Comparison of ENCODE assay signal across 8 cellular contexts in the genomic region with DNA sequence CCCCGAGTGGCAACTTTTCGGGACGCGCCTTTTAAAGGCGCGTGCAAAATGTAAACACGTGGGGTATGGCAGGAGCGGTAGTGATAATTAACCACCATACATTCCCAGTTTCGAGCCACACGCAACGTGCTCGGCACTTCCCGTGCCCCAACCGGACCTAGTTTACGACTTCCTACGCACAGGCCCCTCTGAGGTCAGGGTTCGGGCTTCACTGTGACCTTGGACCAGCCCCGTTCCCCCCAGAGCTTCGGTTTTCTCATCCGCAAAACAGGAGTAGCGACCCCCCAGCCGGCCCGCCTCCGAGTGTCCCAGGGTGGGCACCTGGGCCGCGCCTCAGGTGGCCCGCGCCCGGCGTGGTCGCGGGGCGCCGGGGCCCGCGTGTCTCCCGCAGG. TPM values are rescaled to one million over a fixed set of nuclear protein-coding genes. Genes with fewer than 3 reads are reported as not detected.
A peak's percentile ranks its signal among the peaks of the same experiment; 100 is the strongest.
DNase-seq lines count a peak whose midpoint lies in the region; ATAC-seq and TF ChIP-seq lines count a peak whose summit lies in the region.

No MANE protein-coding gene starts in this region.

- H3K9me3 Mint-ChIP-seq in activated naive CD4-positive, alpha-beta T cell treated with anti-CD3 and anti-CD28 coated beads, Interleukin-2, amount 50 U/mL, for 72 hours = no peaks in the 10 kb centered on the region

- peaks cover 44 to 51% of the 10 kb centered on the region in 2 donors for H3K36me3 Mint-ChIP-seq in activated naive CD4-positive, alpha-beta T cell treated with anti-CD3 and anti-CD28 coated beads, Interleukin-2, amount 50 U/mL, for 72 hours

- H3K27ac Mint-ChIP-seq in activated naive CD4-positive, alpha-beta T cell treated with anti-CD3 and anti-CD28 coated beads, Interleukin-2, amount 50 U/mL, for 72 hours = peak overlapping the region; percentile 91 to 100

- DNase-seq in RPMI8226 (peak; percentile 84), Right ventricle myocardium superior (peak; percentile 80), pons (ENCODE audit: low spot score) (peak; percentile 69), hepatic stellate cell (ENCODE audit: low spot score) (no peak)
- DNase-seq in activated naive CD4-positive, alpha-beta T cell treated with anti-CD3 and anti-CD28 coated beads, Interleukin-2, amount 50 U/mL, for 72 hours (ENCODE audit: low spot score in 2 of 2) = peak in 1 of 2 donors; percentile 39

- intact Hi-C loops in Right ventricle myocardium superior (cut with DNase I) = no loop called here

- peak; percentile 40 for ATAC-seq in GM19328 (IDR thresholded peaks at IDR 0.05; ENCODE audit: unreplicated experiment)
- ATAC-seq in HG03442 (IDR thresholded peaks at IDR 0.05; ENCODE audit: unreplicated experiment) = peak; percentile 42
- ATAC-seq in activated naive CD4-positive, alpha-beta T cell treated with anti-CD3 and anti-CD28 coated beads, Interleukin-2, amount 50 U/mL, for 72 hours = peak; percentile 22 to 35
- ATAC-seq in Right ventricle myocardium superior (ENCODE audit: poor library complexity) = peak; percentile 54

- peak overlapping the region; percentile 98 for H3K27ac ChIP-seq in C4-2B

- TF ChIP-seq CTCF in C4-2B (conservative IDR thresholded peaks at IDR 0.05) = no peak

RNA-seq across cellular contexts. Expression of a gene that starts 0.5 kb away (rescaled TPM):
- 10 to 100 TPM; 10.0 to 23.2 TPM for total RNA-seq in activated naive CD4-positive, alpha-beta T cell treated with anti-CD3 and anti-CD28 coated beads, Interleukin-2, amount 50 U/mL, for 72 hours
- 35.9 TPM for total RNA-seq in Right ventricle myocardium superior

RNA-seq across cellular contexts. Expression of a gene that starts 0.6 kb away (rescaled TPM):
- 10 to 100 TPM; 17.5 to 37.1 TPM for total RNA-seq in activated naive CD4-positive, alpha-beta T cell treated with anti-CD3 and anti-CD28 coated beads, Interleukin-2, amount 50 U/mL, for 72 hours
- total RNA-seq in Right ventricle myocardium superior = 32.1 TPM

RNA-seq across cellular contexts. Expression of a gene that starts 54.2 kb away (rescaled TPM):
- 10 to 100 TPM; 24.5 to 51.4 TPM for total RNA-seq in activated naive CD4-positive, alpha-beta T cell treated with anti-CD3 and anti-CD28 coated beads, Interleukin-2, amount 50 U/mL, for 72 hours
- total RNA-seq in Right ventricle myocardium superior = 7.7 TPM

RNA-seq across cellular contexts. Expression of a gene that starts 54.4 kb away (rescaled TPM):
- total RNA-seq in activated naive CD4-positive, alpha-beta T cell treated with anti-CD3 and anti-CD28 coated beads, Interleukin-2, amount 50 U/mL, for 72 hours = 10 to 100 TPM; 20.5 to 24.5 TPM
- total RNA-seq in Right ventricle myocardium superior = 16.8 TPM
